Comparison of ENCODE assay signal across 17 cellular contexts in the genomic region with DNA sequence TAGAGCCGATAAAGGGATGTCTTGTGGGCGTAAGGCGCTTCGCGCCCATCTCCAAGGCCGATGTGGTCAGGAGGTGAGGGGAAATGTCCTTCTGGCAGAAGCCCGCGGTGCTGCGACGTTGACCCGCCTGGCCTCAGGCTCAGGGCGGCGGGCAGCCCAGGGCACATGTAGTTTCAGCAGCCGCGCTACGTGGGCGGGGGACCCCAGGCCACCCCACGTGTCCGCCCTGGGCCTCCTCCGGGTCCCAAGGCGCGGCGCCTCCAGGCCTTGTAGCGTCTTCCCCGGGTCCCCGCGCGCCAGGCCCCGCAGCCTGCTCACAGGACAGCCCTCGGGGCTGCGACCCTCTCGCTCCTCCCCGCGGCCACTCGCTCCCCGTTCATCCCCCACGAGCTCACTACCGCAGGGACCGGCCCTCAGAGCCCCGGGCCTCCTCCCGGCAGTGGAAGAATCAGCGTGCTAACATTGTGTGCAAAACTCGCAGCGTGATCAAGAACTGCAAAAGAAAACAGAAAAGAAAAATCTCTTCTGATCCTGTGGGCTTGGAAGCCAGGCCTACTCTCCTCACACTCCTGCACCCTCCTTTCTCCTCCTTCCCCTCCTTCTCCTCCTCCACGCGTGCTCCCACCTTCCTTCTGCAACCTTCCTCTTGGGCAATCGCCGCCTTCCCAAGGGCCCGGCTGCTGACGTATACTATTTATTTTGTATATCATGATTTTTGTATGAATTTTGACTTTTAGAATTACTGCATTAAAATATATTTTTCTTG. TPM values are rescaled to one million over a fixed set of nuclear protein-coding genes. Genes with fewer than 3 reads are reported as not detected.
A peak's percentile ranks its signal among the peaks of the same experiment; 100 is the strongest.
DNase-seq lines count a peak whose midpoint lies in the region; ATAC-seq and TF ChIP-seq lines count a peak whose summit lies in the region.
"Had no signal": no experiment of that assay in that cellular context is flagged by ENCODE, and none has a peak within 500 bp of the region (broad histone marks: within the 10 kb centered on the region; RNA-seq: fewer than 3 reads in every experiment).

No MANE protein-coding gene starts in this region.

- peaks cover 78% of the 10 kb centered on the region for H3K27me3 Mint-ChIP-seq in activated CD4-positive, alpha-beta T cell treated with anti-CD3 and anti-CD28 coated beads, Interleukin-2, amount 10 ng/mL, durations not matched to agents 24 days and 14 days
- H3K27me3 Mint-ChIP-seq in activated CD4-positive, alpha-beta T cell treated with anti-CD3 and anti-CD28 coated beads for 36 hours = peaks cover 80% of the 10 kb centered on the region
- H3K27me3 Mint-ChIP-seq in IgD-negative memory B cell (peaks cover 76% of the 10 kb centered on the region), neural crest cell (ENCODE audit: low read depth) (peaks cover 98% of the 10 kb centered on the region)

- H3K9me3 ChIP-seq in right atrium auricular region = no peaks in the 10 kb centered on the region

- peaks cover 2% of the 10 kb centered on the region for H3K4me1 Mint-ChIP-seq in activated CD4-positive, alpha-beta T cell treated with anti-CD3 and anti-CD28 coated beads, Interleukin-2, amount 10 ng/mL, durations not matched to agents 24 days and 14 days
- peaks cover 12% of the 10 kb centered on the region for H3K4me1 Mint-ChIP-seq in activated CD4-positive, alpha-beta T cell treated with anti-CD3 and anti-CD28 coated beads for 36 hours
- H3K4me1 Mint-ChIP-seq in IgD-negative memory B cell (no peaks in the 10 kb centered on the region), neural crest cell (peaks cover 22% of the 10 kb centered on the region)

- H3K27ac Mint-ChIP-seq in activated CD4-positive, alpha-beta T cell treated with anti-CD3 and anti-CD28 coated beads, Interleukin-2, amount 10 ng/mL, durations not matched to agents 24 days and 14 days = peak overlapping the region; percentile 72
- H3K27ac Mint-ChIP-seq in activated CD4-positive, alpha-beta T cell treated with anti-CD3 and anti-CD28 coated beads for 36 hours = no peak overlapping the region
- H3K27ac Mint-ChIP-seq in IgD-negative memory B cell (peak overlapping the region; percentile 57 to 66 (median 61)), neural crest cell (ENCODE audit: unreplicated experiment) (no peak overlapping the region)
- H3K27ac Mint-ChIP-seq: activated T-helper 2 cell treated with anti-CD3 and anti-CD28 coated beads, Interferon-gamma antibody, Interleukin-2, Interleukin-4, amounts not matched to agents 10 μg/mL and 5 μg/mL and 100 μg/mL, durations not matched to agents 14 hours and 24 hours and 36 hours had no signal

- peaks cover 18% of the 10 kb centered on the region for H3K9me3 Mint-ChIP-seq in activated CD4-positive, alpha-beta T cell treated with anti-CD3 and anti-CD28 coated beads, Interleukin-2, amount 10 ng/mL, durations not matched to agents 24 days and 14 days
- H3K9me3 Mint-ChIP-seq in activated CD4-positive, alpha-beta T cell treated with anti-CD3 and anti-CD28 coated beads for 36 hours (ENCODE audit: low read depth) = peaks cover 3% of the 10 kb centered on the region
- peaks cover 0 to 8% (median 0%) of the 10 kb centered on the region in 3 donors for H3K9me3 Mint-ChIP-seq in IgD-negative memory B cell
- H3K9me3 Mint-ChIP-seq in neural crest cell = no peaks in the 10 kb centered on the region
- H3K9me3 Mint-ChIP-seq: activated T-helper 2 cell treated with anti-CD3 and anti-CD28 coated beads, Interferon-gamma antibody, Interleukin-2, Interleukin-4, amounts not matched to agents 10 μg/mL and 5 μg/mL and 100 μg/mL, durations not matched to agents 14 hours and 24 hours and 36 hours; effector memory CD8-positive, alpha-beta T cell had no signal

- intact Hi-C loops in activated CD4-positive, alpha-beta T cell treated with anti-CD3 and anti-CD28 coated beads, Interleukin-2, amount 10 ng/mL, durations not matched to agents 24 days and 14 days (cut with micrococcal nuclease) = loop anchor here (5.0 kb wide), 1 partner anchor 71 kb away; no protein-coding TSS in a partner anchor
- intact Hi-C loops in activated CD4-positive, alpha-beta T cell treated with anti-CD3 and anti-CD28 coated beads for 36 hours (cut with DNase I, micrococcal nuclease) = loop anchor here in 1 of 2 experiments (10.0 kb wide), 1 partner anchor 1354 kb away; the partner anchor contains the start of gene BMPER

- H3K36me3 ChIP-seq in right atrium auricular region = no peaks in the 10 kb centered on the region
- H3K36me3 ChIP-seq: prostate gland had no signal

- peak overlapping the region; percentile 37 to 83 for H3K4me3 ChIP-seq in right atrium auricular region
- H3K4me3 ChIP-seq: prostate gland had no signal

- H3K27ac ChIP-seq in right atrium auricular region = peak overlapping the region; percentile 88 to 95
- H3K27ac ChIP-seq: prostate gland had no signal

- CTCF ChIA-PET in activated CD4-positive, alpha-beta T cell treated with anti-CD3 and anti-CD28 coated beads for 36 hours (lab: Charles Lee) = no interaction called here

- no peak overlapping the region for H3K4me3 Mint-ChIP-seq in activated CD4-positive, alpha-beta T cell treated with anti-CD3 and anti-CD28 coated beads, Interleukin-2, amount 10 ng/mL, durations not matched to agents 24 days and 14 days
- no peak overlapping the region for H3K4me3 Mint-ChIP-seq in activated CD4-positive, alpha-beta T cell treated with anti-CD3 and anti-CD28 coated beads for 36 hours
- H3K4me3 Mint-ChIP-seq in IgD-negative memory B cell = peak overlapping the region in 2 of 4 donors; percentile 8 to 73
- H3K4me3 Mint-ChIP-seq in neural crest cell = peak overlapping the region; percentile 60

- H3K4me1 ChIP-seq in right atrium auricular region = peaks cover 0 to 34% of the 10 kb centered on the region in 2 donors
- H3K4me1 ChIP-seq: prostate gland had no signal

- DNase-seq in activated CD4-positive, alpha-beta T cell treated with anti-CD3 and anti-CD28 coated beads, Interleukin-2, amount 10 ng/mL, durations not matched to agents 24 days and 14 days = no peak
- no peak for DNase-seq in activated CD4-positive, alpha-beta T cell treated with anti-CD3 and anti-CD28 coated beads for 36 hours
- DNase-seq in right atrium auricular region (ENCODE audit: low spot score) (no peak), neural crest cell (ENCODE audit: low read depth, low spot score) (no peak), ureter (ENCODE audit: low spot score) (no peak), SHP77 (lab: John Stamatoyannopoulos, UW) (no peak)
- DNase-seq: DMS79 treated with DMSO at 0.1 percent for 48 hours; effector memory CD8-positive, alpha-beta T cell; MM.1S; NCI-H82; RPMI8226 had no signal

- TF ChIP-seq CTCF in right atrium auricular region (IDR thresholded peaks at IDR 0.05) (no peak), neural crest cell (conservative IDR thresholded peaks at IDR 0.05) (no peak)

- H3K36me3 Mint-ChIP-seq in activated CD4-positive, alpha-beta T cell treated with anti-CD3 and anti-CD28 coated beads, Interleukin-2, amount 10 ng/mL, durations not matched to agents 24 days and 14 days (ENCODE audit: low read depth) = peaks cover 5% of the 10 kb centered on the region
- H3K36me3 Mint-ChIP-seq in activated CD4-positive, alpha-beta T cell treated with anti-CD3 and anti-CD28 coated beads for 36 hours (ENCODE audit: low read depth) = peaks cover 3% of the 10 kb centered on the region
- H3K36me3 Mint-ChIP-seq in IgD-negative memory B cell (no peaks in the 10 kb centered on the region), neural crest cell (ENCODE audit: low read depth) (no peaks in the 10 kb centered on the region)

- POLR2A ChIA-PET in activated CD4-positive, alpha-beta T cell treated with anti-CD3 and anti-CD28 coated beads for 36 hours (lab: Charles Lee) = no interaction called here

- no peaks in the 10 kb centered on the region for H3K27me3 ChIP-seq in right atrium auricular region

- no peak for ATAC-seq in activated CD4-positive, alpha-beta T cell treated with anti-CD3 and anti-CD28 coated beads for 36 hours
- ATAC-seq in HG03432 (IDR thresholded peaks at IDR 0.05; ENCODE audit: unreplicated experiment) = no peak
- ATAC-seq: effector memory CD8-positive, alpha-beta T cell had no signal

RNA-seq across cellular contexts. Expression of gene TBX20, which starts 4.4 kb away (rescaled TPM):
- total RNA-seq in activated CD4-positive, alpha-beta T cell treated with anti-CD3 and anti-CD28 coated beads, Interleukin-2, amount 10 ng/mL, durations not matched to agents 24 days and 14 days = 0.09 and 0.24 TPM in 2 replicates
- under 1 TPM in 1 of 2 experiments, not detected in 1; 0.09 TPM for total RNA-seq in activated CD4-positive, alpha-beta T cell treated with anti-CD3 and anti-CD28 coated beads for 36 hours
- polyA plus RNA-seq in IgD-negative memory B cell = not detected
- total RNA-seq in right atrium auricular region = 100 to 1,000 TPM; 132 to 140 TPM
- total RNA-seq in neural crest cell = 4.6 and 5.5 TPM in 2 replicates
- not detected for total RNA-seq in ureter
- total RNA-seq: subcutaneous adipose tissue had no signal
- polyA plus RNA-seq: CD14-positive monocyte had no signal

Comparison
In these comparisons a context has a peak if more than half of its experiments do, and no peak if none do; other contexts are left out.
1. H3K27ac Mint-ChIP-seq: peak in activated CD4-positive, alpha-beta T cell treated with anti-CD3 and anti-CD28 coated beads, Interleukin-2, amount 10 ng/mL, durations not matched to agents 24 days and 14 days (single experiment) and IgD-negative memory B cell (3 of 3); none in activated CD4-positive, alpha-beta T cell treated with anti-CD3 and anti-CD28 coated beads for 36 hours (single experiment) and neural crest cell (single experiment).
2. RNA of gene TBX20, which starts 4.4 kb away (total RNA-seq): 132 to 140 TPM in right atrium auricular region; 4.6 to 5.5 TPM in neural crest cell, not detected in ureter (single experiment), 0.09 to 0.24 TPM in activated CD4-positive, alpha-beta T cell treated with anti-CD3 and anti-CD28 coated beads, Interleukin-2, amount 10 ng/mL, durations not matched to agents 24 days and 14 days and 0.09 TPM in activated CD4-positive, alpha-beta T cell treated with anti-CD3 and anti-CD28 coated beads for 36 hours; every median in the first group is over 10 times any median in the second.